In the genomic region with DNA sequence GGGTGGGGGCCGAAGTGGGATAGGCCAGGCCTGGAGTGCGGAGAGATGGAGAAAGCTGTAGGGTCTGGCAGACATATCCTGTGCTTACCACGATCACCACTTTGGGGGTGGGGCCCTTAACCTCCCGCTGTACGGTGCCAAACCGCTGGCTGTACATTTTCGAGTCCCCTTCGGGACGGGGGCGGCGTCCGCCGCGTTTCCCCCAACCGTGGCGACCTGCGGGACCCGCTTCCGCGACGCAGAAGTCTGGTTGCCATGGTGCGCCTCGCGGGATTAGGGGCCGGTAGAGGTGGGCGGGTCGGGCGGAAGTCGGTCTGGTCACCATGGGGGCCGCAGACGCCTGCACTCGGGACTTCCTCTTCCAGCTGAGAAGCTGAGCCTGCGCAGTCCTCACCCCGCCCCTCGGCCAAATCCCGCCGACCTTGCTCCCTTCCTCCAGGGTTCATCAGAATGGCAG, we compare ENCODE assay signal across 8 cellular contexts. TPM values are rescaled to one million over a fixed set of nuclear protein-coding genes. Genes with fewer than 3 reads are reported as not detected.
DNase-seq lines count a peak whose midpoint lies in the region; ATAC-seq and TF ChIP-seq lines count a peak whose summit lies in the region.

A gene with protein sequence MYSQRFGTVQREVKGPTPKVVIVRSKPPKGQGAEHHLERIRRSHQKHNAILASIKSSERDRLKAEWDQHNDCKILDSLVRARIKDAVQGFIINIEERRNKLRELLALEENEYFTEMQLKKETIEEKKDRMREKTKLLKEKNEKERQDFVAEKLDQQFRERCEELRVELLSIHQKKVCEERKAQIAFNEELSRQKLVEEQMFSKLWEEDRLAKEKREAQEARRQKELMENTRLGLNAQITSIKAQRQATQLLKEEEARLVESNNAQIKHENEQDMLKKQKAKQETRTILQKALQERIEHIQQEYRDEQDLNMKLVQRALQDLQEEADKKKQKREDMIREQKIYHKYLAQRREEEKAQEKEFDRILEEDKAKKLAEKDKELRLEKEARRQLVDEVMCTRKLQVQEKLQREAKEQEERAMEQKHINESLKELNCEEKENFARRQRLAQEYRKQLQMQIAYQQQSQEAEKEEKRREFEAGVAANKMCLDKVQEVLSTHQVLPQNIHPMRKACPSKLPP (minus strand): TSS at position 248 of the 457 bp plus-strand sequence. CDS start 91 bp downstream, at position 157.

- WGBS in esophagus squamous epithelium, 2 donors, result 0% methylated on average over 13 to 33 of the region's 37 CpGs

- peak within 1 kb of the TSS; percentile 44 for H3K9ac ChIP-seq in PC-3 (ENCODE audit: low read length)

- no peaks in the 10 kb centered on the region for H3K9me3 Mint-ChIP-seq in activated T-cell treated with anti-CD3 and anti-CD28 coated beads, Interleukin-2, amount 50 U/mL, for 24 hours

- CTCF ChIA-PET in PC-3 (lab: Charles Lee), result no interaction called here

- H3K36me3 Mint-ChIP-seq in activated T-cell treated with anti-CD3 and anti-CD28 coated beads, Interleukin-2, amount 50 U/mL, for 24 hours (ENCODE audit: low read depth), result peaks cover 31% of the 10 kb centered on the region

- H2AFZ ChIP-seq in PC-3 (ENCODE audit: low read length), result peak within 1 kb of the TSS; percentile 72

- intact Hi-C loops in PC-3 (cut with micrococcal nuclease), result no loop called here
- intact Hi-C loops in esophagus squamous epithelium (cut with DNase I), result no loop called here

- H3K27ac ChIP-seq in PC-3 (ENCODE audit: low read length) (no peak within 1 kb of the TSS), esophagus squamous epithelium (peak within 1 kb of the TSS in 2 of 4 donors; percentile 54 to 55)

- no TSS peak for BruUV-seq in PC-3 (replicated peaks; lab: Mats Ljungman, UMichigan)

- ATAC-seq in GM21526 (IDR thresholded peaks at IDR 0.05; ENCODE audit: low FRiP score, unreplicated experiment) (peak; percentile 67), PC-3 (peak; percentile 99)

- H3K27me3 ChIP-seq in PC-3 (ENCODE audit: low read length) (no peaks in the 10 kb centered on the region), esophagus squamous epithelium (no peaks in the 10 kb centered on the region)

- peak within 1 kb of the TSS; percentile 78 for H3K4me2 ChIP-seq in PC-3 (ENCODE audit: low read length)

- DNase-seq in DMS114 treated with DMSO at 0.1 percent for 48 hours (lab: John Stamatoyannopoulos, UW; ENCODE audit: unreplicated experiment) (peak; percentile 79), HuH-7 (ENCODE audit: low spot score) (peak; percentile 92), PC-3 (peak; percentile 55), esophagus squamous epithelium (lab: John Stamatoyannopoulos, UW) (peak; percentile 80), myocyte (ENCODE audit: low read depth) (peak; percentile 87)
- DNase-seq in activated T-cell treated with anti-CD3 and anti-CD28 coated beads, Interleukin-2, amount 50 U/mL, for 24 hours, result peak; percentile 90
- peak; percentile 66 to 79 for DNase-seq in stimulated activated CD8-positive, alpha-beta memory T cell treated with anti-CD3 and anti-CD28 coated beads, Interleukin-7, amount 100 ng/mL, for 1 hour (ENCODE audit: low read depth in 2 of 2)

- no peaks in the 10 kb centered on the region for H3K27me3 Mint-ChIP-seq in activated T-cell treated with anti-CD3 and anti-CD28 coated beads, Interleukin-2, amount 50 U/mL, for 24 hours

- no peak for TF ChIP-seq POLR2A in esophagus squamous epithelium (IDR thresholded peaks at IDR 0.05)

- peak within 1 kb of the TSS; percentile 71 for H3K4me3 ChIP-seq in PC-3 (ENCODE audit: low read length)
- H3K4me3 ChIP-seq in esophagus squamous epithelium, result peak within 1 kb of the TSS; percentile 50 to 75 (median 64)

- no peak for TF ChIP-seq CTCF in PC-3 (conservative IDR thresholded peaks at IDR 0.05; ENCODE audit: low read depth, low read length)
- TF ChIP-seq CTCF in esophagus squamous epithelium (IDR thresholded peaks at IDR 0.05), result peak in 1 of 6 experiments; percentile 17

- H3K79me2 ChIP-seq in PC-3 (ENCODE audit: low read length), result no peaks in the 10 kb centered on the region

- H3K4me3 Mint-ChIP-seq in activated T-cell treated with anti-CD3 and anti-CD28 coated beads, Interleukin-2, amount 50 U/mL, for 24 hours, result peak within 1 kb of the TSS; percentile 80

- H3K4me1 ChIP-seq in PC-3 (ENCODE audit: insufficient read depth, low read length) (no peaks in the 10 kb centered on the region), esophagus squamous epithelium (peaks cover 4 to 32% (median 5%) of the 10 kb centered on the region in 3 donors)

- POLR2A ChIA-PET in PC-3 (lab: Charles Lee; ENCODE audit: unreplicated experiment), result no interaction called here

- H3K27ac Mint-ChIP-seq in activated T-cell treated with anti-CD3 and anti-CD28 coated beads, Interleukin-2, amount 50 U/mL, for 24 hours, result peak within 1 kb of the TSS; percentile 85

- H3K9me3 ChIP-seq in PC-3 (ENCODE audit: low read length) (no peaks in the 10 kb centered on the region), esophagus squamous epithelium (no peaks in the 10 kb centered on the region)

- no peaks in the 10 kb centered on the region for H3F3A ChIP-seq in PC-3 (ENCODE audit: low read length, unreplicated experiment)

- peaks cover 37% of the 10 kb centered on the region for H3K4me1 Mint-ChIP-seq in activated T-cell treated with anti-CD3 and anti-CD28 coated beads, Interleukin-2, amount 50 U/mL, for 24 hours (ENCODE audit: low read depth)

- H3K9me2 ChIP-seq in PC-3 (replicated peaks; ENCODE audit: low read length), result no peaks in the 10 kb centered on the region

- H3K36me3 ChIP-seq in PC-3 (ENCODE audit: low read depth, low read length) (no peaks in the 10 kb centered on the region; the same call in 1 of the 2 replicates), esophagus squamous epithelium (peaks cover 0 to 26% (median 10%) of the 10 kb centered on the region in 3 donors)

- H4K20me1 ChIP-seq in PC-3 (ENCODE audit: low read length), result no peaks in the 10 kb centered on the region

RNA-seq across cellular contexts. Expression of the gene that starts here (rescaled TPM):
- total RNA-seq in PC-3 (2014; rRNA removed) (not detected in 2 replicates), esophagus squamous epithelium (under 1 TPM in 1 of 4 donors, not detected in 3; 0.19 TPM), myocyte (0.10 and 0.27 TPM in 2 replicates)
- 0.33 TPM for polyA plus RNA-seq in myocyte (2012)

Comparison
In these comparisons a context has a peak if more than half of its experiments do, and no peak if none do; other contexts are left out.
1. Peak in DNase-seq, ATAC-seq, H3K4me3 ChIP-seq, H3K9ac ChIP-seq and H3K4me2 ChIP-seq in PC-3; RNA of the gene not detected or under 1 TPM.
2. Peak in DNase-seq and H3K4me3 ChIP-seq in esophagus squamous epithelium; RNA of the gene not detected or under 1 TPM.
3. Peak in DNase-seq in myocyte; RNA of the gene not detected or under 1 TPM.